Comparison of ENCODE assay signal across 8 cellular contexts in the genomic region with DNA sequence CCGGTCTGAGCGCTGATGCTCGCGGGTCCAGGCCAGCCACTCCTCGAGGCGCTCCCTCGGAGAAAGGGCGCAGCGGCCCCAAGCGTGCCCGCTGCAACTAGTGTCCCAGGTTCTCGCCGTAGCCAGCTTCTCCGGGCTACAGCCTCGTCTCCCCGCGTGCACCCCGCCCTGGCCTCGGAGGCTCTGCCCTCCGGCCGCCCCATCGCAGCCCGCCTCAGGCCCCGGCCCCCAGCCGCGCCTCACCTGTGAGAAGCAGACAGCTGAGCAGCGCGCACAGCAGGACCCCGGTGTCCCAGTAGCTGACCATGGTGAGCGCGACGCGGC. TPM values are rescaled to one million over a fixed set of nuclear protein-coding genes. Genes with fewer than 3 reads are reported as not detected.
DNase-seq lines count a peak whose midpoint lies in the region; ATAC-seq and TF ChIP-seq lines count a peak whose summit lies in the region.

No MANE protein-coding gene starts in this region.

- no peaks in the 10 kb centered on the region for H3K27me3 ChIP-seq in Loucy (ENCODE audit: insufficient read depth, low read length, poor library complexity, severe bottlenecking)
- peaks cover 0 to 20% of the 10 kb centered on the region in 2 donors for H3K27me3 ChIP-seq in esophagus (ENCODE audit: control insufficient read depth in 1 of 2, insufficient read depth in 2 of 2, low read length in 2 of 2)
- H3K27me3 ChIP-seq in ovary, result no peaks in the 10 kb centered on the region

- H3K9me2 ChIP-seq in Loucy (replicated peaks; ENCODE audit: low read depth, low read length), result no peaks in the 10 kb centered on the region

- H3K9ac ChIP-seq in Loucy (ENCODE audit: low read depth, low read length, poor library complexity, severe bottlenecking), result peak overlapping the region; percentile 88

- H3F3A ChIP-seq in Loucy (ENCODE audit: low read depth), result peaks cover 18% of the 10 kb centered on the region

- H3K4me1 ChIP-seq in Loucy (ENCODE audit: insufficient read depth, low read length, poor library complexity, severe bottlenecking), result peaks cover 73% of the 10 kb centered on the region
- H3K4me1 ChIP-seq in esophagus (ENCODE audit: control insufficient read depth in 2 of 2, insufficient read depth in 2 of 2, low read length in 1 of 2), result peaks cover 9 to 12% of the 10 kb centered on the region in 2 donors
- H3K4me1 ChIP-seq in ovary (ENCODE audit: insufficient read depth), result peaks cover 4% of the 10 kb centered on the region

- TF ChIP-seq POLR2A in ovary (IDR thresholded peaks at IDR 0.05), result no peak

- no peaks in the 10 kb centered on the region for H3K9me3 ChIP-seq in Loucy (ENCODE audit: insufficient read depth, low read depth, low read length)
- no peaks in the 10 kb centered on the region for H3K9me3 ChIP-seq in esophagus (ENCODE audit: control insufficient read depth in 2 of 2, insufficient read depth in 1 of 2, low read depth in 1 of 2, low read length in 1 of 2)
- no peaks in the 10 kb centered on the region for H3K9me3 ChIP-seq in ovary

- no peak for TF ChIP-seq EP300 in ovary (IDR thresholded peaks at IDR 0.05)

- DNase-seq in ELR (ENCODE audit: low read depth) (peak; percentile 50), ovary (no peak), left colon (no peak), NCI-H82 treated with DMSO at 0.1 percent for 48 hours (lab: John Stamatoyannopoulos, UW; ENCODE audit: unreplicated experiment) (no peak)

- peak overlapping the region in 1 of 2 donors; percentile 23 for H3K27ac ChIP-seq in esophagus (ENCODE audit: low read depth in 2 of 2, low read length in 1 of 2)
- H3K27ac ChIP-seq in ovary, result no peak overlapping the region

- intact Hi-C loops in ovary (cut with DNase I) (no loop called here), left colon (cut with DNase I, micrococcal nuclease) (no loop called here)

- peak overlapping the region; percentile 97 for H3K4me2 ChIP-seq in Loucy (ENCODE audit: low read depth, low read length, poor library complexity, severe bottlenecking)

- H2AFZ ChIP-seq in Loucy (ENCODE audit: low read length), result peak overlapping the region; percentile 56; the same call in 1 of the 2 replicates

- TF ChIP-seq CTCF in Loucy (conservative IDR thresholded peaks at IDR 0.05; ENCODE audit: low read length) (no peak), ovary (IDR thresholded peaks at IDR 0.05) (no peak)

- H4K20me1 ChIP-seq in Loucy (ENCODE audit: insufficient read depth, low read length, poor library complexity, severe bottlenecking), result peaks cover 51% of the 10 kb centered on the region

- H3K4me3 ChIP-seq in Loucy (ENCODE audit: low read length, poor library complexity, severe bottlenecking) (peak overlapping the region; percentile 86), esophagus (ENCODE audit: low read depth in 1 of 2, low read length in 2 of 2) (peak overlapping the region; percentile 42 to 52), ovary (peak overlapping the region; percentile 34)

- ATAC-seq in left colon, result no peak
- ATAC-seq in HG02840 (IDR thresholded peaks at IDR 0.05; ENCODE audit: low FRiP score, unreplicated experiment), result no peak
- no peak for ATAC-seq in GM21390 (IDR thresholded peaks at IDR 0.05; ENCODE audit: unreplicated experiment)

- H3K36me3 ChIP-seq in Loucy (ENCODE audit: insufficient read depth, low read length), result no peaks in the 10 kb centered on the region
- no peaks in the 10 kb centered on the region for H3K36me3 ChIP-seq in esophagus (ENCODE audit: control insufficient read depth in 2 of 2, insufficient read depth in 2 of 2, low read length in 1 of 2)
- H3K36me3 ChIP-seq in ovary, result no peaks in the 10 kb centered on the region

- WGBS in esophagus, 2 donors, result 1% methylated on average over 33 of the region's 33 CpGs
- 0 to 1% (median 0%) methylated on average over 31 to 33 of the region's 33 CpGs for WGBS in ovary, 3 donors

- H3K79me2 ChIP-seq in Loucy (ENCODE audit: insufficient read depth, low read length), result peaks cover 53% of the 10 kb centered on the region

RNA-seq across cellular contexts. Expression of a gene that starts 0.4 kb away (rescaled TPM):
- polyA plus RNA-seq in esophagus, result 1 to 10 TPM; 1.2 to 2.1 TPM
- 10 to 100 TPM in 3 of 7 donors, 1 to 10 TPM in 4; 5.8 to 31.4 (median 9.9) TPM for total RNA-seq in ovary
- polyA plus RNA-seq in ovary, result 10 to 100 TPM in 1 of 2 donors, 1 to 10 TPM in 1; 7.3 to 19.3 TPM
- 1 to 10 TPM; 5.7 to 5.8 TPM for total RNA-seq in left colon

Comparison
In these comparisons a context has a peak if more than half of its experiments do, and no peak if none do; other contexts are left out.
1. H3K4me3 ChIP-seq: peak in every context shown above with its lines; median percentile 86 in Loucy; 47 in esophagus; 34 in ovary.